1 cellular context compared by ENCODE assay signal in the genomic region with DNA sequence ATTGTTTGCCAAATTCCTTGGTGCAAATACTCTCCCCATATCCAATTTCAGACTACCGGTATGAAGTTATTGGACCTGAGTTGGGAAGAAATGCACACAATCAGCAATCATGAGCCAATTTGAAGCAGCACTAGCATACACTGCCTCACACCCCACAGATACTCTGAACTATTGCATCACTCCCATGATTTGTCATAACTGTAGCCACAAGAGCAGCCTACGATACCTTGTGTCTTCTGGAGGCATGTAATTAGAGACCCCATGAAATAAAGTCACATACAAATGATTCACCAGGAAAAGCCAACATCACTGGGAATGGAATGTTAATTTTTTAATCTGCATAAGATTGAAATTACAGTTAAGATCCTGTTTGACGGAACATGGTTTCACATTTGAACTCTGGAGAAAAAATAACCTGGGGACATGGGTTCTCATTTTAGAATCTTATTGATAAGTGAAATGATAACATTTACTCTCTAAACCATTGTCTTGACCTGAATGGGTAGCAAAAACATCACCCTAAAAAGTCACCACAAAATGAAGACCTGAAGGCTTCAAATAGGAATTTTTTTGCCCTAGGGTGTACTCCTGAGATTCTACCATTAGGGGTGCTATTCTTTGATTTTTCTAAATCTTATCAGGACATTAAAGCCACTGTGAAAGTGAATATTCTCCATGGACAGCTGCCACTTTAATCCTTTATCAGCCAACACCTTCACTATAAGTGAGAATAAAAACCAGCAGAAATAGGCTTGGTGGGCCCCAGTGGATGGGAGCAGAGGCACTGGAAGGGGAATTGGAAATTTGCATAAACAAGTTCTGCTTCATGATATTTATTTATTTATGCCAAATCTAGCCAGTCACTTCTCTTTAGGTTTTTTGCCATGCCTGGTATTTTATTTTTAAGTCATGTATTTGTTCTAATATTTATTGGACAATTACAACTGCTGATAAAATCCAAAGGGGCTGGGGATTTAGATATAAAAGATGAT.
TF ChIP-seq lines count a peak whose summit lies in the region.

No MANE protein-coding gene starts in this region.

TF ChIP-seq in K562, 482 proteins besides CTCF, POLR2A, EP300 and RAD21 (continued from another document and continues in another):
- TF ChIP-seq, protein P1, sequence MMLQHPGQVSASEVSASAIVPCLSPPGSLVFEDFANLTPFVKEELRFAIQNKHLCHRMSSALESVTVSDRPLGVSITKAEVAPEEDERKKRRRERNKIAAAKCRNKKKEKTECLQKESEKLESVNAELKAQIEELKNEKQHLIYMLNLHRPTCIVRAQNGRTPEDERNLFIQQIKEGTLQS (IDR thresholded peaks at IDR 0.05), result peak; percentile 99
- TF ChIP-seq, protein P1 (CRISPR knock-in tag; conservative IDR thresholded peaks at IDR 0.05), result no peak
- no peak for TF ChIP-seq TEAD2 (tag; IDR thresholded peaks at IDR 0.05)
- no peak for TF ChIP-seq ZNF274 (IDR thresholded peaks at IDR 0.05; ENCODE audit: borderline replicate concordance, low read depth, low read length)
- no peak for TF ChIP-seq MAFF (IDR thresholded peaks at IDR 0.05; ENCODE audit: low read length)
- no peak for TF ChIP-seq RBBP5 (IDR thresholded peaks at IDR 0.05; ENCODE audit: borderline replicate concordance, insufficient read depth, low read length, poor library complexity, severe bottlenecking)
- no peak for TF ChIP-seq RBFOX2 (IDR thresholded peaks at IDR 0.05; ENCODE audit: low read depth, low read length)
- TF ChIP-seq CREB1 (IDR thresholded peaks at IDR 0.05), result no peak
- TF ChIP-seq CREB1 (CRISPR knock-in tag; IDR thresholded peaks at IDR 0.05), result no peak; the same call in 1 of the 2 replicates
- peak; percentile 48; the same call in 1 of the 2 replicates for TF ChIP-seq ZNF79 (CRISPR knock-in tag; IDR thresholded peaks at IDR 0.05; ENCODE audit: low read depth)
- TF ChIP-seq NFATC3 (IDR thresholded peaks at IDR 0.05), result no peak
- no peak for TF ChIP-seq SMC3 (conservative IDR thresholded peaks at IDR 0.05; ENCODE audit: insufficient read depth, low read depth, low read length)
- peak; percentile 61 for TF ChIP-seq CREM (IDR thresholded peaks at IDR 0.05; ENCODE audit: low read depth)
- no peak for TF ChIP-seq RBM39 (optimal IDR thresholded peaks at IDR 0.05; ENCODE audit: low read depth, low read length)
- TF ChIP-seq, protein P2, sequence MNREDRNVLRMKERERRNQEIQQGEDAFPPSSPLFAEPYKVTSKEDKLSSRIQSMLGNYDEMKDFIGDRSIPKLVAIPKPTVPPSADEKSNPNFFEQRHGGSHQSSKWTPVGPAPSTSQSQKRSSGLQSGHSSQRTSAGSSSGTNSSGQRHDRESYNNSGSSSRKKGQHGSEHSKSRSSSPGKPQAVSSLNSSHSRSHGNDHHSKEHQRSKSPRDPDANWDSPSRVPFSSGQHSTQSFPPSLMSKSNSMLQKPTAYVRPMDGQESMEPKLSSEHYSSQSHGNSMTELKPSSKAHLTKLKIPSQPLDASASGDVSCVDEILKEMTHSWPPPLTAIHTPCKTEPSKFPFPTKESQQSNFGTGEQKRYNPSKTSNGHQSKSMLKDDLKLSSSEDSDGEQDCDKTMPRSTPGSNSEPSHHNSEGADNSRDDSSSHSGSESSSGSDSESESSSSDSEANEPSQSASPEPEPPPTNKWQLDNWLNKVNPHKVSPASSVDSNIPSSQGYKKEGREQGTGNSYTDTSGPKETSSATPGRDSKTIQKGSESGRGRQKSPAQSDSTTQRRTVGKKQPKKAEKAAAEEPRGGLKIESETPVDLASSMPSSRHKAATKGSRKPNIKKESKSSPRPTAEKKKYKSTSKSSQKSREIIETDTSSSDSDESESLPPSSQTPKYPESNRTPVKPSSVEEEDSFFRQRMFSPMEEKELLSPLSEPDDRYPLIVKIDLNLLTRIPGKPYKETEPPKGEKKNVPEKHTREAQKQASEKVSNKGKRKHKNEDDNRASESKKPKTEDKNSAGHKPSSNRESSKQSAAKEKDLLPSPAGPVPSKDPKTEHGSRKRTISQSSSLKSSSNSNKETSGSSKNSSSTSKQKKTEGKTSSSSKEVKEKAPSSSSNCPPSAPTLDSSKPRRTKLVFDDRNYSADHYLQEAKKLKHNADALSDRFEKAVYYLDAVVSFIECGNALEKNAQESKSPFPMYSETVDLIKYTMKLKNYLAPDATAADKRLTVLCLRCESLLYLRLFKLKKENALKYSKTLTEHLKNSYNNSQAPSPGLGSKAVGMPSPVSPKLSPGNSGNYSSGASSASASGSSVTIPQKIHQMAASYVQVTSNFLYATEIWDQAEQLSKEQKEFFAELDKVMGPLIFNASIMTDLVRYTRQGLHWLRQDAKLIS (CRISPR knock-in tag; IDR thresholded peaks at IDR 0.05), result no peak
- no peak for TF ChIP-seq ZFP36 (IDR thresholded peaks at IDR 0.05; ENCODE audit: low read depth, low read length, partially characterized antibody)
- TF ChIP-seq ESRRA (IDR thresholded peaks at IDR 0.05; ENCODE audit: borderline replicate concordance, low read depth), result no peak
- TF ChIP-seq ZKSCAN3 (CRISPR knock-in tag; IDR thresholded peaks at IDR 0.05), result no peak
- no peak for TF ChIP-seq COPS2 (conservative IDR thresholded peaks at IDR 0.05)
- TF ChIP-seq SOX6 (IDR thresholded peaks at IDR 0.05), result no peak
- no peak for TF ChIP-seq BCOR (IDR thresholded peaks at IDR 0.05)
- TF ChIP-seq JUN (IDR thresholded peaks at IDR 0.05; ENCODE audit: borderline replicate concordance, low read depth, low read length), result peak; percentile 38; the same call in 1 of the 2 replicates
- no peak for TF ChIP-seq JUN (CRISPR knock-in tag; IDR thresholded peaks at IDR 0.05; ENCODE audit: borderline replicate concordance)
- TF ChIP-seq CEBPB (tag; IDR thresholded peaks at IDR 0.05), result peak; percentile 99
- no peak for TF ChIP-seq TCF7 (IDR thresholded peaks at IDR 0.05; ENCODE audit: borderline replicate concordance)
- TF ChIP-seq RNF2 (IDR thresholded peaks at IDR 0.05), result no peak
- TF ChIP-seq STAG1 (CRISPR knock-in tag; IDR thresholded peaks at IDR 0.05; ENCODE audit: borderline replicate concordance), result no peak
- TF ChIP-seq, protein P3, sequence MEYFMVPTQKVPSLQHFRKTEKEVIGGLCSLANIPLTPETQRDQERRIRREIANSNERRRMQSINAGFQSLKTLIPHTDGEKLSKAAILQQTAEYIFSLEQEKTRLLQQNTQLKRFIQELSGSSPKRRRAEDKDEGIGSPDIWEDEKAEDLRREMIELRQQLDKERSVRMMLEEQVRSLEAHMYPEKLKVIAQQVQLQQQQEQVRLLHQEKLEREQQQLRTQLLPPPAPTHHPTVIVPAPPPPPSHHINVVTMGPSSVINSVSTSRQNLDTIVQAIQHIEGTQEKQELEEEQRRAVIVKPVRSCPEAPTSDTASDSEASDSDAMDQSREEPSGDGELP (CRISPR knock-in tag; IDR thresholded peaks at IDR 0.05; ENCODE audit: borderline replicate concordance), result no peak
- TF ChIP-seq ZNF699 (CRISPR knock-in tag; IDR thresholded peaks at IDR 0.05; ENCODE audit: insufficient replicate concordance), result no peak
- TF ChIP-seq ZBTB7A (IDR thresholded peaks at IDR 0.05; ENCODE audit: borderline replicate concordance, control insufficient read depth, low read depth, low read length), result no peak
- no peak for TF ChIP-seq MED1 (CRISPR knock-in tag; IDR thresholded peaks at IDR 0.05; ENCODE audit: borderline replicate concordance)
- no peak for TF ChIP-seq CHD1 (IDR thresholded peaks at IDR 0.05; ENCODE audit: low read length)
- no peak for TF ChIP-seq NCOA6 (IDR thresholded peaks at IDR 0.05)
- TF ChIP-seq DACH1 (IDR thresholded peaks at IDR 0.05; ENCODE audit: partially characterized antibody), result no peak
- TF ChIP-seq SAFB2 (IDR thresholded peaks at IDR 0.05; ENCODE audit: borderline replicate concordance, low read depth, low read length, severe bottlenecking), result no peak
- TF ChIP-seq JUNB (CRISPR knock-in tag; conservative IDR thresholded peaks at IDR 0.05), result no peak
- peak; percentile 39; the same call in 1 of the 2 replicates for TF ChIP-seq KLF6 (CRISPR knock-in tag; IDR thresholded peaks at IDR 0.05; ENCODE audit: borderline replicate concordance)
- TF ChIP-seq FOXK2 (conservative IDR thresholded peaks at IDR 0.05 in 1 of 2, IDR thresholded peaks at IDR 0.05 in 1 of 2; ENCODE audit: low read depth in 2 of 2), result no peak
- no peak for TF ChIP-seq KLF10 (CRISPR knock-in tag; IDR thresholded peaks at IDR 0.05)
- TF ChIP-seq CHD2 (IDR thresholded peaks at IDR 0.05; ENCODE audit: low read depth, low read length), result no peak
- TF ChIP-seq HIVEP1 (CRISPR knock-in tag; IDR thresholded peaks at IDR 0.05), result 0 out of 2 replicates have a peak, but pooled peaks have one; percentile 6
- TF ChIP-seq JUND (IDR thresholded peaks at IDR 0.05; ENCODE audit: borderline replicate concordance, low read depth, low read length), result peak; percentile 84
- TF ChIP-seq JUND (tag; IDR thresholded peaks at IDR 0.05; ENCODE audit: borderline replicate concordance, low read depth, low read length), result peak; percentile 84; the same call in 2 of the 3 replicates
- peak; percentile 69; the same call in 1 of the 2 replicates for TF ChIP-seq ZNF24 (IDR thresholded peaks at IDR 0.05)
- no peak for TF ChIP-seq ILF3 (IDR thresholded peaks at IDR 0.05; ENCODE audit: borderline replicate concordance)
- no peak for TF ChIP-seq ERF (CRISPR knock-in tag; IDR thresholded peaks at IDR 0.05)
- no peak for TF ChIP-seq MCM7 (IDR thresholded peaks at IDR 0.05)
- no peak for TF ChIP-seq RBM22 (IDR thresholded peaks at IDR 0.05; ENCODE audit: low read depth, low read length, poor library complexity, severe bottlenecking)
- TF ChIP-seq, protein P4, sequence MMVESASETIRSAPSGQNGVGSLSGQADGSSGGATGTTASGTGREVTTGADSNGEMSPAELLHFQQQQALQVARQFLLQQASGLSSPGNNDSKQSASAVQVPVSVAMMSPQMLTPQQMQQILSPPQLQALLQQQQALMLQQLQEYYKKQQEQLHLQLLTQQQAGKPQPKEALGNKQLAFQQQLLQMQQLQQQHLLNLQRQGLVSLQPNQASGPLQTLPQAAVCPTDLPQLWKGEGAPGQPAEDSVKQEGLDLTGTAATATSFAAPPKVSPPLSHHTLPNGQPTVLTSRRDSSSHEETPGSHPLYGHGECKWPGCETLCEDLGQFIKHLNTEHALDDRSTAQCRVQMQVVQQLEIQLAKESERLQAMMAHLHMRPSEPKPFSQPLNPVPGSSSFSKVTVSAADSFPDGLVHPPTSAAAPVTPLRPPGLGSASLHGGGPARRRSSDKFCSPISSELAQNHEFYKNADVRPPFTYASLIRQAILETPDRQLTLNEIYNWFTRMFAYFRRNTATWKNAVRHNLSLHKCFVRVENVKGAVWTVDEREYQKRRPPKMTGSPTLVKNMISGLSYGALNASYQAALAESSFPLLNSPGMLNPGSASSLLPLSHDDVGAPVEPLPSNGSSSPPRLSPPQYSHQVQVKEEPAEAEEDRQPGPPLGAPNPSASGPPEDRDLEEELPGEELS (CRISPR knock-in tag; IDR thresholded peaks at IDR 0.05; ENCODE audit: borderline replicate concordance), result no peak
- TF ChIP-seq ILK (tag; IDR thresholded peaks at IDR 0.05; ENCODE audit: borderline replicate concordance, low read depth), result no peak
- TF ChIP-seq CBFA2T2 (conservative IDR thresholded peaks at IDR 0.05), result no peak
- TF ChIP-seq SMARCA5 (IDR thresholded peaks at IDR 0.05), result no peak
- TF ChIP-seq, protein P5, sequence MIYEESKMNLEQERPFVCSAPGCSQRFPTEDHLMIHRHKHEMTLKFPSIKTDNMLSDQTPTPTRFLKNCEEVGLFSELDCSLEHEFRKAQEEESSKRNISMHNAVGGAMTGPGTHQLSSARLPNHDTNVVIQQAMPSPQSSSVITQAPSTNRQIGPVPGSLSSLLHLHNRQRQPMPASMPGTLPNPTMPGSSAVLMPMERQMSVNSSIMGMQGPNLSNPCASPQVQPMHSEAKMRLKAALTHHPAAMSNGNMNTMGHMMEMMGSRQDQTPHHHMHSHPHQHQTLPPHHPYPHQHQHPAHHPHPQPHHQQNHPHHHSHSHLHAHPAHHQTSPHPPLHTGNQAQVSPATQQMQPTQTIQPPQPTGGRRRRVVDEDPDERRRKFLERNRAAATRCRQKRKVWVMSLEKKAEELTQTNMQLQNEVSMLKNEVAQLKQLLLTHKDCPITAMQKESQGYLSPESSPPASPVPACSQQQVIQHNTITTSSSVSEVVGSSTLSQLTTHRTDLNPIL (CRISPR knock-in tag; IDR thresholded peaks at IDR 0.05), result no peak
- TF ChIP-seq, protein P6, sequence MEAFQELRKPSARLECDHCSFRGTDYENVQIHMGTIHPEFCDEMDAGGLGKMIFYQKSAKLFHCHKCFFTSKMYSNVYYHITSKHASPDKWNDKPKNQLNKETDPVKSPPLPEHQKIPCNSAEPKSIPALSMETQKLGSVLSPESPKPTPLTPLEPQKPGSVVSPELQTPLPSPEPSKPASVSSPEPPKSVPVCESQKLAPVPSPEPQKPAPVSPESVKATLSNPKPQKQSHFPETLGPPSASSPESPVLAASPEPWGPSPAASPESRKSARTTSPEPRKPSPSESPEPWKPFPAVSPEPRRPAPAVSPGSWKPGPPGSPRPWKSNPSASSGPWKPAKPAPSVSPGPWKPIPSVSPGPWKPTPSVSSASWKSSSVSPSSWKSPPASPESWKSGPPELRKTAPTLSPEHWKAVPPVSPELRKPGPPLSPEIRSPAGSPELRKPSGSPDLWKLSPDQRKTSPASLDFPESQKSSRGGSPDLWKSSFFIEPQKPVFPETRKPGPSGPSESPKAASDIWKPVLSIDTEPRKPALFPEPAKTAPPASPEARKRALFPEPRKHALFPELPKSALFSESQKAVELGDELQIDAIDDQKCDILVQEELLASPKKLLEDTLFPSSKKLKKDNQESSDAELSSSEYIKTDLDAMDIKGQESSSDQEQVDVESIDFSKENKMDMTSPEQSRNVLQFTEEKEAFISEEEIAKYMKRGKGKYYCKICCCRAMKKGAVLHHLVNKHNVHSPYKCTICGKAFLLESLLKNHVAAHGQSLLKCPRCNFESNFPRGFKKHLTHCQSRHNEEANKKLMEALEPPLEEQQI (IDR thresholded peaks at IDR 0.05), result 0 out of 2 replicates have a peak, but pooled peaks have one; percentile 7
- TF ChIP-seq, protein P7, sequence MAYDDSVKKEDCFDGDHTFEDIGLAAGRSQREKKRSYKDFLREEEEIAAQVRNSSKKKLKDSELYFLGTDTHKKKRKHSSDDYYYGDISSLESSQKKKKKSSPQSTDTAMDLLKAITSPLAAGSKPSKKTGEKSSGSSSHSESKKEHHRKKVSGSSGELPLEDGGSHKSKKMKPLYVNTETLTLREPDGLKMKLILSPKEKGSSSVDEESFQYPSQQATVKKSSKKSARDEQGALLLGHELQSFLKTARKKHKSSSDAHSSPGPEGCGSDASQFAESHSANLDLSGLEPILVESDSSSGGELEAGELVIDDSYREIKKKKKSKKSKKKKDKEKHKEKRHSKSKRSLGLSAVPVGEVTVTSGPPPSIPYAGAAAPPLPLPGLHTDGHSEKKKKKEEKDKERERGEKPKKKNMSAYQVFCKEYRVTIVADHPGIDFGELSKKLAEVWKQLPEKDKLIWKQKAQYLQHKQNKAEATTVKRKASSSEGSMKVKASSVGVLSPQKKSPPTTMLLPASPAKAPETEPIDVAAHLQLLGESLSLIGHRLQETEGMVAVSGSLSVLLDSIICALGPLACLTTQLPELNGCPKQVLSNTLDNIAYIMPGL (CRISPR knock-in tag; IDR thresholded peaks at IDR 0.05), result no peak
- TF ChIP-seq KDM5B (IDR thresholded peaks at IDR 0.05; ENCODE audit: insufficient replicate concordance, low read depth, low read length), result no peak
- TF ChIP-seq DMBX1 (CRISPR knock-in tag; IDR thresholded peaks at IDR 0.05; ENCODE audit: borderline replicate concordance), result peak; percentile 73
- no peak for TF ChIP-seq ADNP (tag; IDR thresholded peaks at IDR 0.05)
- TF ChIP-seq MAZ (CRISPR knock-in tag; conservative IDR thresholded peaks at IDR 0.05 in 1 of 2, IDR thresholded peaks at IDR 0.05 in 1 of 2), result no peak; a peak in 1 of 4 replicates
- no peak for TF ChIP-seq ZNF586 (CRISPR knock-in tag; conservative IDR thresholded peaks at IDR 0.05)
